ENCODE assay signal across 12 cellular contexts in genomic region chr2:216315817-216316603, GRCh38. TPM values are rescaled to one million over a fixed set of nuclear protein-coding genes. Genes with fewer than 3 reads are reported as not detected.
DNase-seq lines count a peak whose midpoint lies in the region; ATAC-seq, FAIRE-seq and TF ChIP-seq lines count a peak whose summit lies in the region.
"Had no signal": no experiment of that assay in that cellular context is flagged by ENCODE, and none has a peak within 500 bp of the region (broad histone marks: within the 10 kb centered on the region; RNA-seq: fewer than 3 reads in every experiment).

No MANE protein-coding gene starts in this region.

- TF ChIP-seq POLR2A in gastroesophageal sphincter (IDR thresholded peaks at IDR 0.05): no peak

- H3K4me1 Mint-ChIP-seq in astrocyte (ENCODE audit: low read depth, unreplicated experiment): peaks cover 53% of the 10 kb centered on the region
- H3K4me1 Mint-ChIP-seq: IgD-negative memory B cell had no signal

- TF ChIP-seq RAD21 in Ishikawa (IDR thresholded peaks at IDR 0.05; ENCODE audit: low read depth): no peak

- no peak overlapping the region for H3K9ac ChIP-seq in BLaER1
- H3K9ac ChIP-seq in astrocyte (ENCODE audit: low read length): peak overlapping the region; percentile 71

- H3K4me3 ChIP-seq in BLaER1: no peak overlapping the region
- peak overlapping the region; percentile 17 for H3K4me3 ChIP-seq in astrocyte (ENCODE audit: insufficient read depth, low read depth, low read length)
- H3K4me3 ChIP-seq in gastroesophageal sphincter: no peak overlapping the region
- H3K4me3 ChIP-seq: SJCRH30 had no signal

- H3K9me3 ChIP-seq in BLaER1: no peaks in the 10 kb centered on the region
- no peaks in the 10 kb centered on the region for H3K9me3 ChIP-seq in astrocyte (ENCODE audit: insufficient read depth, low read depth, low read length)
- peaks cover 0 to 12% (median 0%) of the 10 kb centered on the region in 3 donors for H3K9me3 ChIP-seq in gastroesophageal sphincter
- H3K9me3 ChIP-seq: SJCRH30 had no signal

- H3K36me3 Mint-ChIP-seq in astrocyte (ENCODE audit: low read depth, unreplicated experiment): peaks cover 2% of the 10 kb centered on the region
- H3K36me3 Mint-ChIP-seq: IgD-negative memory B cell had no signal

- DNase-seq in astrocyte (ENCODE audit: low read depth) (peak; percentile 72), kidney glomerular epithelial cell (lab: John Stamatoyannopoulos, UW) (peak; percentile 42), hippocampal formation (lab: John Stamatoyannopoulos, UW) (no peak)
- no peak for DNase-seq in activated CD4-positive, alpha-beta T cell treated with anti-CD3 and anti-CD28 coated beads for 1 hour
- DNase-seq: activated naive CD4-positive, alpha-beta T cell; DND-41; SJCRH30 had no signal

- WGBS in gastroesophageal sphincter (ENCODE audit: low coverage in 1 of 2), 2 donors: 46 to 67% methylated on average over 1 to 17 of the region's 18 CpGs

- H3K4me3 Mint-ChIP-seq in astrocyte (ENCODE audit: unreplicated experiment): peak overlapping the region; percentile 66

- peak; percentile 69 for FAIRE-seq in astrocyte (lab: Jason Lieb, UNC)

- H3K36me3 ChIP-seq in BLaER1: no peaks in the 10 kb centered on the region
- no peaks in the 10 kb centered on the region for H3K36me3 ChIP-seq in astrocyte (ENCODE audit: insufficient read depth, low read length)
- no peaks in the 10 kb centered on the region for H3K36me3 ChIP-seq in gastroesophageal sphincter
- H3K36me3 ChIP-seq: SJCRH30 had no signal

- TF ChIP-seq EP300 in Ishikawa (IDR thresholded peaks at IDR 0.05; ENCODE audit: borderline replicate concordance) (no peak), gastroesophageal sphincter (IDR thresholded peaks at IDR 0.05) (no peak)

- H3K4me1 ChIP-seq in BLaER1: peaks cover 15% of the 10 kb centered on the region
- H3K4me1 ChIP-seq in astrocyte (ENCODE audit: insufficient read depth, low read length): peaks cover 27% of the 10 kb centered on the region
- no peaks in the 10 kb centered on the region for H3K4me1 ChIP-seq in gastroesophageal sphincter
- H3K4me1 ChIP-seq: SJCRH30 had no signal

- peak overlapping the region; percentile 98 for H3K27ac Mint-ChIP-seq in astrocyte (ENCODE audit: unreplicated experiment)
- H3K27ac Mint-ChIP-seq: IgD-negative memory B cell had no signal

- no peaks in the 10 kb centered on the region for H3K27me3 ChIP-seq in BLaER1
- H3K27me3 ChIP-seq in astrocyte (ENCODE audit: insufficient read depth, low read length): no peaks in the 10 kb centered on the region
- peaks cover 26% of the 10 kb centered on the region for H3K27me3 ChIP-seq in gastroesophageal sphincter
- H3K27me3 ChIP-seq: SJCRH30 had no signal

- peak overlapping the region; percentile 58 for H2AFZ ChIP-seq in astrocyte (ENCODE audit: low read depth, low read length)

- H3K79me2 ChIP-seq in astrocyte (ENCODE audit: insufficient read depth, low read length): peaks cover 2% of the 10 kb centered on the region

- no peaks in the 10 kb centered on the region for H3K27me3 Mint-ChIP-seq in astrocyte (ENCODE audit: low read depth, unreplicated experiment)

- no peak for TF ChIP-seq CTCF in astrocyte (IDR thresholded peaks at IDR 0.05; ENCODE audit: insufficient read depth, low read depth, low read length)
- no peak for TF ChIP-seq CTCF in gastroesophageal sphincter (IDR thresholded peaks at IDR 0.05)

- no peak for ATAC-seq in HG03565 (IDR thresholded peaks at IDR 0.05; ENCODE audit: unreplicated experiment)
- no peak for ATAC-seq in gastroesophageal sphincter

- H4K20me1 ChIP-seq in BLaER1 (no peaks in the 10 kb centered on the region), astrocyte (ENCODE audit: insufficient read depth, low read length) (no peaks in the 10 kb centered on the region)

- H3K4me2 ChIP-seq in BLaER1 (peak overlapping the region; percentile 32), astrocyte (ENCODE audit: low read length) (peak overlapping the region; percentile 74)

- no peaks in the 10 kb centered on the region for H3K9me3 Mint-ChIP-seq in astrocyte (ENCODE audit: unreplicated experiment)

- H3K27ac ChIP-seq in BLaER1 (no peak overlapping the region), astrocyte (ENCODE audit: low read depth, low read length) (peak overlapping the region; percentile 92), gastroesophageal sphincter (no peak overlapping the region)
- H3K27ac ChIP-seq: SJCRH30 had no signal

TF ChIP-seq in Ishikawa, 13 proteins besides CTCF, POLR2A, EP300 and RAD21:
- TF ChIP-seq REST (IDR thresholded peaks at IDR 0.05; ENCODE audit: low read depth) (no peak), ZBTB7A (IDR thresholded peaks at IDR 0.05; ENCODE audit: low read depth) (0 out of 2 replicates have a peak, but pooled peaks have one; percentile 37), CEBPB (IDR thresholded peaks at IDR 0.05) (no peak)

RNA-seq across cellular contexts. Expression of gene MARCHF4, which starts 56.3 kb away (rescaled TPM):
- 28.1 and 42.8 TPM in 2 replicates for total RNA-seq in astrocyte
- total RNA-seq in gastroesophageal sphincter: not detected
- total RNA-seq: SJCRH30 had no signal

Comparison
In these comparisons a context has a peak if more than half of its experiments do, and no peak if none do; other contexts are left out.
1. DNase-seq: peak in astrocyte (single experiment) and kidney glomerular epithelial cell (single experiment); none in hippocampal formation (0 of 2) and activated CD4-positive, alpha-beta T cell treated with anti-CD3 and anti-CD28 coated beads for 1 hour (single experiment).
2. RNA of gene MARCHF4, which starts 56.3 kb away (total RNA-seq): 28.1 to 42.8 TPM in astrocyte; not detected in gastroesophageal sphincter; every median in the first group is over 10 times any median in the second.